In genomic region chr20:7257719-7258466, GRCh38 we compare ENCODE assay signal across 15 cellular contexts.
A peak's percentile ranks its signal among the peaks of the same experiment; 100 is the strongest.
DNase-seq lines count a peak whose midpoint lies in the region; ATAC-seq and TF ChIP-seq lines count a peak whose summit lies in the region.
"Had no signal": no experiment of that assay in that cellular context is flagged by ENCODE, and none has a peak within 500 bp of the region (broad histone marks: within the 10 kb centered on the region; RNA-seq: fewer than 3 reads in every experiment).

No MANE protein-coding gene starts in this region.

- TF ChIP-seq CTCF in heart left ventricle (IDR thresholded peaks at IDR 0.05) (no peak), right lobe of liver (IDR thresholded peaks at IDR 0.05) (no peak)

- H3K27ac ChIP-seq in heart left ventricle (peak overlapping the region in 11 of 12 donors; percentile 3 to 86 (median 75)), right lobe of liver (peak overlapping the region; percentile 16 to 82 (median 80))
- H3K27ac ChIP-seq: 22Rv1, A549, C4-2B had no signal

- intact Hi-C loops in heart left ventricle (cut with DNase I) (loop anchor here in 1 of 10 donors (10.0 kb wide), 1 partner anchor 133 kb away; no protein-coding TSS in a partner anchor), left ventricle myocardium superior (cut with micrococcal nuclease) (no loop called here), right lobe of liver (cut with DNase I) (no loop called here)

- DNase-seq in NCI-H1694 treated with DMSO at 0.1 percent for 48 hours (lab: John Stamatoyannopoulos, UW) = peak; percentile 2
- DNase-seq in NCI-H1694 (lab: John Stamatoyannopoulos, UW) = no peak
- DNase-seq in heart left ventricle = peak; percentile 31 to 63 (median 58)
- DNase-seq in left ventricle myocardium superior = peak; percentile 62
- DNase-seq in right lobe of liver = peak; percentile 31 to 80 (median 68)
- no peak for DNase-seq in activated CD4-positive, alpha-beta T cell treated with anti-CD3 and anti-CD28 coated beads for 1 hour
- DNase-seq in GOT3 (lab: John Stamatoyannopoulos, UW) = no peak
- no peak for DNase-seq in OCI-M1 (lab: John Stamatoyannopoulos, UW)
- DNase-seq: AML-193; Caco-2; CD4-positive, alpha-beta T cell; HCEC 1CT had no signal

- H3K36me3 ChIP-seq in heart left ventricle (no peaks in the 10 kb centered on the region), right lobe of liver (no peaks in the 10 kb centered on the region)

- peaks cover 0 to 3% (median 0%) of the 10 kb centered on the region in 12 donors for H3K9me3 ChIP-seq in heart left ventricle
- H3K9me3 ChIP-seq in right lobe of liver = no peaks in the 10 kb centered on the region
- H3K9me3 ChIP-seq: A549, Caco-2 had no signal

- WGBS in heart left ventricle, 4 donors = 47 to 70% (median 58%) methylated on average over 3 of the region's 3 CpGs
- 25% methylated on average over 3 of the region's 3 CpGs for WGBS in right lobe of liver (ENCODE audit: insufficient coverage, low coverage, low lambda C conversion rate, missing lambda C conversion rate)

- peaks cover 0 to 14% (median 0%) of the 10 kb centered on the region in 12 donors for H3K4me1 ChIP-seq in heart left ventricle
- peaks cover 0 to 26% (median 12%) of the 10 kb centered on the region in 4 donors for H3K4me1 ChIP-seq in right lobe of liver
- H3K4me1 ChIP-seq: A549 had no signal

- H3K27me3 ChIP-seq in heart left ventricle (no peaks in the 10 kb centered on the region), right lobe of liver (no peaks in the 10 kb centered on the region)

- TF ChIP-seq POLR2A in heart left ventricle (IDR thresholded peaks at IDR 0.05) (no peak), right lobe of liver (IDR thresholded peaks at IDR 0.05) (peak; percentile 42)

- peak; percentile 96 to 99 (median 98) for ATAC-seq in heart left ventricle
- peak; percentile 99 for ATAC-seq in left ventricle myocardium superior
- peak; percentile 95 to 100 (median 98) for ATAC-seq in right lobe of liver
- ATAC-seq: A549 had no signal

- H3K4me3 ChIP-seq in heart left ventricle (peak overlapping the region; percentile 22 to 56 (median 30)), right lobe of liver (peak overlapping the region; percentile 32 to 61 (median 53))
- H3K4me3 ChIP-seq: A549 had no signal

Comparison
In these comparisons a context has a peak if more than half of its experiments do, and no peak if none do; other contexts are left out.
1. DNase-seq: peak in NCI-H1694 treated with DMSO at 0.1 percent for 48 hours (single experiment), heart left ventricle (5 of 5), left ventricle myocardium superior (single experiment) and right lobe of liver (3 of 3); none in NCI-H1694 (single experiment), activated CD4-positive, alpha-beta T cell treated with anti-CD3 and anti-CD28 coated beads for 1 hour (single experiment), GOT3 (single experiment) and OCI-M1 (single experiment).
2. Peak in every context shown above with its lines, with median percentiles within 50 percentile points of each other: ATAC-seq.